Comparison of ENCODE assay signal across 8 cellular contexts in genomic region chr7:98281757-98282652, GRCh38. TPM values are rescaled to one million over a fixed set of nuclear protein-coding genes. Genes with fewer than 3 reads are reported as not detected.
DNase-seq lines count a peak whose midpoint lies in the region; ATAC-seq and TF ChIP-seq lines count a peak whose summit lies in the region.

No MANE protein-coding gene starts in this region.

- peak in 1 of 2 donors; percentile 4 for TF ChIP-seq POLR2A in tibial nerve (IDR thresholded peaks at IDR 0.05)

- intact Hi-C loops in mucosa of descending colon (cut with DNase I, micrococcal nuclease), result loop anchor here in 1 of 2 donors (10.0 kb wide), 1 partner anchor 123 kb away; the partner anchor contains the start of gene BAIAP2L1

- H3K9me3 ChIP-seq in SJSA1 (replicated peaks), result no peaks in the 10 kb centered on the region
- no peaks in the 10 kb centered on the region for H3K9me3 ChIP-seq in mucosa of descending colon
- no peaks in the 10 kb centered on the region for H3K9me3 ChIP-seq in tibial nerve

- H3K4me3 ChIP-seq in SJSA1, result peak overlapping the region; percentile 85
- H3K4me3 ChIP-seq in coronary artery, result peak overlapping the region; percentile 99
- peak overlapping the region; percentile 72 for H3K4me3 ChIP-seq in mucosa of descending colon
- H3K4me3 ChIP-seq in tibial nerve, result peak overlapping the region; percentile 77 to 100 (median 96)

- H3K27ac ChIP-seq in SJSA1, result peak overlapping the region; percentile 59
- peak overlapping the region; percentile 93 to 100 for H3K27ac ChIP-seq in coronary artery
- peak overlapping the region; percentile 96 to 99 (median 99) for H3K27ac ChIP-seq in tibial nerve

- ATAC-seq in HG02840 (IDR thresholded peaks at IDR 0.05; ENCODE audit: low FRiP score, unreplicated experiment), result peak; percentile 38
- no peak for ATAC-seq in mucosa of descending colon

- 3% methylated on average over 35 to 70 of the region's 80 CpGs for WGBS in tibial nerve, 2 donors

- no peak for TF ChIP-seq CTCF in coronary artery (IDR thresholded peaks at IDR 0.05)
- no peak for TF ChIP-seq CTCF in mucosa of descending colon (IDR thresholded peaks at IDR 0.05)
- TF ChIP-seq CTCF in tibial nerve (IDR thresholded peaks at IDR 0.05), result no peak

- no peak for TF ChIP-seq EP300 in tibial nerve (IDR thresholded peaks at IDR 0.05)

- H3K27me3 ChIP-seq in SJSA1 (replicated peaks), result no peaks in the 10 kb centered on the region
- H3K27me3 ChIP-seq in tibial nerve, result no peaks in the 10 kb centered on the region

- H3K36me3 ChIP-seq in SJSA1, result peaks cover 49% of the 10 kb centered on the region
- no peaks in the 10 kb centered on the region for H3K36me3 ChIP-seq in mucosa of descending colon (ENCODE audit: low read depth)
- H3K36me3 ChIP-seq in tibial nerve, result peaks cover 0 to 7% (median 0%) of the 10 kb centered on the region in 3 donors

- DNase-seq in activated CD8-positive, alpha-beta memory T cell treated with anti-CD3 and anti-CD28 coated beads for 4 hours (ENCODE audit: low read depth in 2 of 2), result peak; percentile 8 to 16
- DNase-seq in activated CD8-positive, alpha-beta memory T cell treated with anti-CD3 and anti-CD28 coated beads for 24 hours, result no peak
- DNase-seq in SJSA1 (ENCODE audit: low read depth in 1 of 2, low spot score in 2 of 2), result peak in 1 of 2 experiments; percentile 27
- DNase-seq in coronary artery (ENCODE audit: low spot score), result no peak
- peak; percentile 56 to 80 (median 77) for DNase-seq in mucosa of descending colon
- peak; percentile 26 to 27 for DNase-seq in tibial nerve (ENCODE audit: low spot score in 2 of 2)
- DNase-seq in NCI-H526 treated with DMSO at 0.1 percent for 48 hours (lab: John Stamatoyannopoulos, UW), result no peak

- H3K4me1 ChIP-seq in SJSA1 (replicated peaks) (peaks cover 55% of the 10 kb centered on the region), mucosa of descending colon (ENCODE audit: low read depth) (peaks cover 55% of the 10 kb centered on the region), tibial nerve (peaks cover 0 to 54% (median 44%) of the 10 kb centered on the region in 4 donors)

RNA-seq across cellular contexts. Expression of gene BRI3, which starts 0.5 kb away (rescaled TPM):
- total RNA-seq in SJSA1 (2014; rRNA removed; shearing (Covaris generic)), result 19.3 and 30.2 TPM in 2 replicates
- total RNA-seq in mucosa of descending colon (100 to 1,000 TPM; 186 to 205 (median 202) TPM), tibial nerve (10 to 100 TPM; 33.5 to 69.0 (median 44.3) TPM)

RNA-seq across cellular contexts. Expression of gene TECPR1, which starts 30.0 kb away (rescaled TPM):
- 11.0 and 22.1 TPM in 2 replicates for total RNA-seq in SJSA1 (2014; rRNA removed; shearing (Covaris generic))
- total RNA-seq in mucosa of descending colon (10 to 100 TPM; 37.0 to 50.5 (median 45.5) TPM), tibial nerve (10 to 100 TPM; 30.8 to 72.6 (median 41.2) TPM)

Comparison
In these comparisons a context has a peak if more than half of its experiments do, and no peak if none do; other contexts are left out.
1. DNase-seq: peak in activated CD8-positive, alpha-beta memory T cell treated with anti-CD3 and anti-CD28 coated beads for 4 hours (2 of 2), mucosa of descending colon (3 of 3) and tibial nerve (2 of 2); none in activated CD8-positive, alpha-beta memory T cell treated with anti-CD3 and anti-CD28 coated beads for 24 hours (single experiment), coronary artery (single experiment) and NCI-H526 treated with DMSO at 0.1 percent for 48 hours (single experiment).
2. Peak in every context shown above with its lines, with median percentiles within 50 percentile points of each other: H3K27ac ChIP-seq and H3K4me3 ChIP-seq.